In the genomic region with DNA sequence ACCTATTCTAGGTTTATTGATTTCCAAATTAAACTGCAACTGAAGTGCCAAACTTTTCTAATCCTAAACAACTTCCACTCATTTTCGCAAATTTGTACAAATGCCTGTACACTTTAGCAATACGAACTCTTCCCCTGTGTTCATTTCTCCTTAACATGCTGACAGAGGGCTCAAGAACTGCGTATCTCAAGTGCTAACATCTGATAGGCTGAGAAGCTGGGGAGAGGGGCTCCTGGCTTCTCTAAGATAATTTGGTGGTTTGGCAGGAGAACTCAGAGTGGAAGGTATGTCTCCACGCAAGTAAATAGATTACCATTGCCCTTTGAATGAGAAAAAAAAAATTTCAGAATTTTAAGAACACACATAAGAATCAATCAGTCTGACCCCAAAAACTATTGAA, we compare ENCODE assay signal across 20 cellular contexts.
"Had no signal": no experiment of that assay in that cellular context is flagged by ENCODE, and none has a peak within 500 bp of the region (broad histone marks: within the 10 kb centered on the region; RNA-seq: fewer than 3 reads in every experiment).

No MANE protein-coding gene starts in this region.

- H3K4me3 ChIP-seq: left ventricle myocardium inferior, mucosa of descending colon, ovary, right atrium auricular region, right lobe of liver, smooth muscle cell, tibial nerve, uterus had no signal

- DNase-seq: islet precursor cell; left ventricle myocardium inferior; midbrain; mucosa of descending colon; naive thymus-derived CD4-positive, alpha-beta T cell; ovary; right lobe of liver; stimulated activated CD4-positive, alpha-beta T cell treated with anti-CD3 and anti-CD28 coated beads, Interleukin-1b, Interleukin-23, amount 100 ng/mL, for 48 hours; stimulated activated CD4-positive, alpha-beta T cell treated with anti-CD3 and anti-CD28 coated beads, Interleukin-2, amount 100 ng/mL, for 48 hours; stimulated activated CD4-positive, alpha-beta T cell treated with anti-CD3 and anti-CD28 coated beads, Interleukin-4, amount 100 ng/mL, for 4 hours; stimulated activated CD8-positive, alpha-beta memory T cell treated with anti-CD3 and anti-CD28 coated beads, Interleukin-4, amount 100 ng/mL, for 48 hours; stimulated activated naive CD4-positive, alpha-beta T cell treated with Interleukin-2 at 50 U/mL for 16 hours; stimulated activated naive CD8-positive, alpha-beta T cell treated with anti-CD3 and anti-CD28 coated beads, Interleukin-15, amount 100 ng/mL, for 72 hours; substantia nigra; uterus had no signal

- H3K27me3 ChIP-seq: ovary, right atrium auricular region, right lobe of liver, tibial nerve, uterus had no signal

- ATAC-seq: mucosa of descending colon; naive thymus-derived CD4-positive, alpha-beta T cell; natural killer cell treated with Interleukin-12 subunit alpha and Interleukin-12 subunit beta and Interleukin-15 and Interleukin-18, amount 100 ng/mL, for 72 hours; right lobe of liver; stimulated activated memory B cell treated with anti-CD40 and anti-IgM and Interleukin-4, amounts not matched to agents 10 μg/mL and 1 μg/mL and 100 μg/mL, for 72 hours; stimulated activated naive CD8-positive, alpha-beta T cell treated with anti-CD3 and anti-CD28 coated beads, Interleukin-15, amount 100 ng/mL, for 72 hours had no signal

- H3K4me1 ChIP-seq: left ventricle myocardium inferior, right atrium auricular region, right lobe of liver, tibial nerve, uterus had no signal

- H3K9me3 ChIP-seq: mucosa of descending colon, ovary, right atrium auricular region, right lobe of liver, tibial nerve, uterus had no signal

- H3K36me3 ChIP-seq: ovary, right lobe of liver, uterus had no signal

- H3K27ac ChIP-seq: left ventricle myocardium inferior, ovary, right atrium auricular region, right lobe of liver, tibial nerve, uterus had no signal
